ENCODE assay signal across 8 cellular contexts in the genomic region with DNA sequence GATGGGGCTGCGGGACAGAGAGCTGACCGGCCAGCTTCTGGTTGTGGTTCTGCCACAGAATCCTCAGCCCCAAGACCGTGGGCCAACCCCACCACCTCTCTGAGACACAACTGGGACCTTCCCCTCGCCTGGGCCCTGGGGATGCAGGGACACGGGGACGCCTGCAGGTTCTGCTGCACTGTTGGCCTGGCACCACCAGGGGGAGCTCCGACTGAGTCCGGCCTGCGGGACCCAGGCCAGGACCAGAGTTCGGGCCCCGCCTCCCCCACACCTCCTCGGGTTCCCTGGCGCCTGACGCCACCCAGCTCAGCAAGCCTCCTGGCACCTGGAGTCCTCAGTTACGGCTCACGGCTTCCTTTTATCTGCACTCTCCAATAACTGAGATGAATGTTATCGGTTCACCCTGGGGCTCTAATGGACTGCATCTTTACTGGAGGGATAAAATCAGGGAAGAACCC. TPM values are rescaled to one million over a fixed set of nuclear protein-coding genes. Genes with fewer than 3 reads are reported as not detected.
DNase-seq lines count a peak whose midpoint lies in the region; ATAC-seq, FAIRE-seq and TF ChIP-seq lines count a peak whose summit lies in the region.

No MANE protein-coding gene starts in this region.

- peaks cover 17% of the 10 kb centered on the region for H3K4me1 Mint-ChIP-seq in brain

- peak; percentile 64 for FAIRE-seq in GM18507 (lab: Jason Lieb, UNC)

- peaks cover 22% of the 10 kb centered on the region for H3K36me3 Mint-ChIP-seq in brain

- H3K27me3 ChIP-seq in WERI-Rb-1 (ENCODE audit: insufficient read depth, low read depth, severe bottlenecking) = no peaks in the 10 kb centered on the region

- no peaks in the 10 kb centered on the region for H3K27me3 Mint-ChIP-seq in brain

- peaks cover 92% of the 10 kb centered on the region for H3K36me3 ChIP-seq in WERI-Rb-1

- H3K27ac ChIP-seq in WERI-Rb-1 = peak overlapping the region; percentile 85

- H3K4me3 Mint-ChIP-seq in brain = no peak overlapping the region

- no peaks in the 10 kb centered on the region for H3K9me3 ChIP-seq in WERI-Rb-1 (ENCODE audit: severe bottlenecking)

- peak overlapping the region in 2 of 5 experiments; percentile 38 to 53 for H3K27ac Mint-ChIP-seq in brain

- no peak overlapping the region for H3K4me3 ChIP-seq in WERI-Rb-1 (ENCODE audit: low read depth, low read length)

- no peak for ATAC-seq in GM18517 (IDR thresholded peaks at IDR 0.05; ENCODE audit: unreplicated experiment)

- no peaks in the 10 kb centered on the region for H3K9me3 Mint-ChIP-seq in brain

- DNase-seq in 8988T (peak; percentile 80), GM18507 (ENCODE audit: extremely low spot score, insufficient read length, low read depth) (peak; percentile 69), NCI-H2107 treated with DMSO at 0.1 percent for 48 hours (lab: John Stamatoyannopoulos, UW; ENCODE audit: unreplicated experiment) (peak; percentile 94), WERI-Rb-1 (peak; percentile 97), islet precursor cell (peak; percentile 91)
- peak; percentile 84 to 89 for DNase-seq in stimulated activated CD4-positive, alpha-beta T cell treated with anti-CD3 and anti-CD28 coated beads, Interleukin-2, amount 100 ng/mL, for 24 hours

- TF ChIP-seq CTCF in WERI-Rb-1 (IDR thresholded peaks at IDR 0.05; ENCODE audit: low read depth, low read length) (peak; percentile 100), brain (conservative IDR thresholded peaks at IDR 0.05) (peak; percentile 80 to 86)

RNA-seq across cellular contexts. Expression of a gene that starts 27.3 kb away (rescaled TPM):
- polyA plus RNA-seq in brain (ENCODE audit: insufficient read depth, low read depth, low replicate concordance) = 60.6 TPM

RNA-seq across cellular contexts. Expression of a gene that starts 28.0 kb away (rescaled TPM):
- 10.0 TPM for polyA plus RNA-seq in brain (ENCODE audit: insufficient read depth, low read depth, low replicate concordance)
